Comparison of ENCODE assay signal across 8 cellular contexts in genomic region chr2:71000780-71001591, GRCh38. TPM values are rescaled to one million over a fixed set of nuclear protein-coding genes. Genes with fewer than 3 reads are reported as not detected.
DNase-seq lines count a peak whose midpoint lies in the region; ATAC-seq, FAIRE-seq and TF ChIP-seq lines count a peak whose summit lies in the region.

No MANE protein-coding gene starts in this region.

- peak; percentile 56; the same call in 1 of the 2 replicates for TF ChIP-seq POLR2A in GM12892 (IDR thresholded peaks at IDR 0.05; ENCODE audit: low read depth, low read length)

- H3K27ac Mint-ChIP-seq in HFFc6 (peak overlapping the region; percentile 52; the same call in 1 of the 2 replicates), T-cell (peak overlapping the region; percentile 40 to 78)

- POLR2A ChIA-PET in T-cell (lab: Charles Lee) = interaction anchor here in 1 of 2 donors (0.6 kb wide), 1 partner anchor 22 kb away, joined by 3 read pairs; no protein-coding TSS in a partner anchor

- H3K4me1 Mint-ChIP-seq in HFFc6 (ENCODE audit: low read depth) = peaks cover 15% of the 10 kb centered on the region
- peaks cover 8 to 15% (median 11%) of the 10 kb centered on the region in 3 donors for H3K4me1 Mint-ChIP-seq in T-cell

- DNase-seq in GM12892 (ENCODE audit: insufficient read length) = peak; percentile 73
- DNase-seq in HFFc6 = peak; percentile 30
- DNase-seq in MV-4-11 (lab: John Stamatoyannopoulos, UW) = peak; percentile 59
- DNase-seq in T-cell = peak; percentile 62 to 83 (median 74)
- peak; percentile 78 for DNase-seq in adipocyte (ENCODE audit: low read depth)
- DNase-seq in hypothalamus (lab: John Stamatoyannopoulos, UW) = peak in 39 of 51 donors; percentile 12 to 77 (median 47)
- no peak for DNase-seq in skeletal muscle cell (ENCODE audit: low read depth)
- no peak for DNase-seq in OCI-M2 (lab: John Stamatoyannopoulos, UW; ENCODE audit: unreplicated experiment)

- H3K9ac ChIP-seq in adipocyte (ENCODE audit: low read length) = peak overlapping the region; percentile 61

- peak overlapping the region; percentile 75 for H3K4me3 ChIP-seq in adipocyte (ENCODE audit: low read length)
- peak overlapping the region; percentile 21 for H3K4me3 ChIP-seq in skeletal muscle cell (ENCODE audit: low read depth, low read length)

- peak overlapping the region; percentile 72 for H3K4me3 Mint-ChIP-seq in HFFc6
- H3K4me3 Mint-ChIP-seq in T-cell = peak overlapping the region; percentile 47 to 61 (median 56)

- H3K4me1 ChIP-seq in adipocyte (ENCODE audit: control insufficient read depth, insufficient read depth, low read length) = no peaks in the 10 kb centered on the region

- peak; percentile 93 for FAIRE-seq in GM12892 (lab: Jason Lieb, UNC)

- no peaks in the 10 kb centered on the region for H3K9me3 ChIP-seq in adipocyte (ENCODE audit: control insufficient read depth, low read length)

- peak; percentile 93 to 98 (median 98) for ATAC-seq in T-cell (replicated peaks in 1 of 4)

- peaks cover 18% of the 10 kb centered on the region for H3K27me3 ChIP-seq in adipocyte (replicated peaks; ENCODE audit: control insufficient read depth, insufficient read depth, low read length)

- H3K36me3 ChIP-seq in adipocyte (ENCODE audit: control insufficient read depth, insufficient read depth, low read length, severe bottlenecking) = no peaks in the 10 kb centered on the region

- H3K27me3 Mint-ChIP-seq in HFFc6 (ENCODE audit: insufficient read depth) = peaks cover 8% of the 10 kb centered on the region
- H3K27me3 Mint-ChIP-seq in T-cell = peaks cover 5 to 8% of the 10 kb centered on the region in 2 donors

- CTCF ChIA-PET in T-cell (lab: Charles Lee) = interaction anchor here (0.6 to 2.1 kb wide), 12 partner anchors 15 to 226 kb away, joined by 3 to 12 read pairs (median 5); partner anchors contain the start of genes NAGK (in 1 of the 2) and PAIP2B (in 1 of the 2)

- peak; percentile 97 for TF ChIP-seq CTCF in HFFc6 (IDR thresholded peaks at IDR 0.05)

- no peaks in the 10 kb centered on the region for H3K9me3 Mint-ChIP-seq in HFFc6
- no peaks in the 10 kb centered on the region for H3K9me3 Mint-ChIP-seq in T-cell

- H3K36me3 Mint-ChIP-seq in HFFc6 (ENCODE audit: low read depth) (no peaks in the 10 kb centered on the region), T-cell (no peaks in the 10 kb centered on the region)

RNA-seq across cellular contexts. Expression of gene TEX261, which starts 6.3 kb away (rescaled TPM):
- 22.9 TPM for polyA plus RNA-seq in GM12892 (2012; ENCODE audit: missing spikeins)
- total RNA-seq in HFFc6 (2021; fragmentation: NEBNext Ultra II Directional; extraction: Animal tissue kit (Norgen Biotek cat#: 25700)) = 100 to 1,000 TPM in 3 of 6 experiments, 10 to 100 TPM in 3; 91.6 to 129 (median 103) TPM
- total RNA-seq in T-cell = 10 to 100 TPM; 35.9 to 60.3 (median 48.1) TPM

RNA-seq across cellular contexts. Expression of gene ANKRD53, which starts 22.6 kb away (rescaled TPM):
- not detected for polyA plus RNA-seq in GM12892 (2012; ENCODE audit: missing spikeins)
- total RNA-seq in HFFc6 (2021; fragmentation: NEBNext Ultra II Directional; extraction: Animal tissue kit (Norgen Biotek cat#: 25700)) = 1 to 10 TPM in 3 of 6 experiments, under 1 TPM in 3; 0.64 to 1.1 (median 0.85) TPM
- total RNA-seq in T-cell = under 1 TPM in 4 of 5 donors, not detected in 1; 0.20 to 0.88 (median 0.45) TPM

Comparison
In these comparisons a context has a peak if more than half of its experiments do, and no peak if none do; other contexts are left out.
1. DNase-seq: peak in GM12892 (single experiment), HFFc6 (single experiment), MV-4-11 (single experiment), T-cell (34 of 34), adipocyte (single experiment) and hypothalamus (39 of 51); none in skeletal muscle cell (single experiment) and OCI-M2 (single experiment).